In genomic region chr12:96223411-96224218, GRCh38 we compare ENCODE assay signal across 14 cellular contexts. TPM values are rescaled to one million over a fixed set of nuclear protein-coding genes. Genes with fewer than 3 reads are reported as not detected.
DNase-seq lines count a peak whose midpoint lies in the region; ATAC-seq and TF ChIP-seq lines count a peak whose summit lies in the region.
"Had no signal": no experiment of that assay in that cellular context is flagged by ENCODE, and none has a peak within 500 bp of the region (broad histone marks: within the 10 kb centered on the region; RNA-seq: fewer than 3 reads in every experiment).

No MANE protein-coding gene starts in this region.

- peaks cover 52% of the 10 kb centered on the region for H3K4me1 Mint-ChIP-seq in T-helper 17 cell
- peaks cover 32 to 37% of the 10 kb centered on the region in 2 donors for H3K4me1 Mint-ChIP-seq in stimulated activated naive B cell treated with anti-CD40 and anti-IgM and Interleukin-4, amounts not matched to agents 10 μg/mL and 1 μg/mL and 100 μg/mL, for 72 hours

- peak; percentile 37 for DNase-seq in activated CD8-positive, alpha-beta memory T cell treated with anti-CD3 and anti-CD28 coated beads, Interleukin-2, amount 50 U/mL, for 48 hours
- DNase-seq in activated CD8-positive, alpha-beta memory T cell treated with anti-CD3 and anti-CD28 coated beads, Interleukin-2, amount 50 U/mL, for 4 hours: no peak
- no peak for DNase-seq in T-helper 17 cell
- no peak for DNase-seq in esophagus squamous epithelium (lab: John Stamatoyannopoulos, UW)
- DNase-seq in stimulated activated naive B cell treated with anti-CD40 and anti-IgM and Interleukin-4, amounts not matched to agents 10 μg/mL and 1 μg/mL and 100 μg/mL, for 72 hours: peak; percentile 29
- DNase-seq in NCI-H526 treated with DMSO at 0.1 percent for 48 hours (lab: John Stamatoyannopoulos, UW): no peak
- DNase-seq in 8988T: no peak
- no peak for DNase-seq in prostate gland (ENCODE audit: low spot score)
- DNase-seq: activated naive CD4-positive, alpha-beta T cell treated with anti-CD3 and anti-CD28 coated beads, Interleukin-2, amount 10 ng/mL, durations not matched to agents 7 days and 5 days; Caco-2; KBM-7; lower lobe of right lung; NCI-H1105 had no signal

- H3K36me3 Mint-ChIP-seq in T-helper 17 cell (ENCODE audit: low read depth): peaks cover 9% of the 10 kb centered on the region
- peaks cover 22 to 51% of the 10 kb centered on the region in 2 donors for H3K36me3 Mint-ChIP-seq in stimulated activated naive B cell treated with anti-CD40 and anti-IgM and Interleukin-4, amounts not matched to agents 10 μg/mL and 1 μg/mL and 100 μg/mL, for 72 hours

- H3K27ac Mint-ChIP-seq in T-helper 17 cell: peak overlapping the region; percentile 91
- peak overlapping the region; percentile 81 for H3K27ac Mint-ChIP-seq in stimulated activated naive B cell treated with anti-CD40 and anti-IgM and Interleukin-4, amounts not matched to agents 10 μg/mL and 1 μg/mL and 100 μg/mL, for 72 hours

- H3K36me3 ChIP-seq in esophagus squamous epithelium: peaks cover 6 to 57% (median 22%) of the 10 kb centered on the region in 3 donors
- no peaks in the 10 kb centered on the region for H3K36me3 ChIP-seq in prostate gland
- H3K36me3 ChIP-seq: breast epithelium had no signal

- no peaks in the 10 kb centered on the region for H3K9me3 ChIP-seq in T-helper 17 cell (ENCODE audit: control insufficient read depth, low read length, poor library complexity, severe bottlenecking)
- no peaks in the 10 kb centered on the region for H3K9me3 ChIP-seq in esophagus squamous epithelium
- H3K9me3 ChIP-seq in prostate gland: no peaks in the 10 kb centered on the region
- H3K9me3 ChIP-seq: breast epithelium, Caco-2, lower lobe of right lung had no signal

- H3K4me3 ChIP-seq in esophagus squamous epithelium (peak overlapping the region in 1 of 4 donors; percentile 12), prostate gland (no peak overlapping the region)
- H3K4me3 ChIP-seq: breast epithelium, lower lobe of right lung had no signal

- H3K9me3 Mint-ChIP-seq in stimulated activated naive B cell treated with anti-CD40 and anti-IgM and Interleukin-4, amounts not matched to agents 10 μg/mL and 1 μg/mL and 100 μg/mL, for 72 hours: no peaks in the 10 kb centered on the region

- H3K27me3 ChIP-seq in esophagus squamous epithelium (no peaks in the 10 kb centered on the region), prostate gland (replicated peaks; ENCODE audit: insufficient read depth) (no peaks in the 10 kb centered on the region)
- H3K27me3 ChIP-seq: breast epithelium had no signal

- TF ChIP-seq POLR2A in esophagus squamous epithelium (IDR thresholded peaks at IDR 0.05) (no peak), prostate gland (IDR thresholded peaks at IDR 0.05) (no peak)

- H3K4me1 ChIP-seq in esophagus squamous epithelium (peaks cover 17 to 75% (median 47%) of the 10 kb centered on the region in 3 donors), prostate gland (replicated peaks) (no peaks in the 10 kb centered on the region)
- H3K4me1 ChIP-seq: Caco-2 had no signal

- TF ChIP-seq CTCF in esophagus squamous epithelium (IDR thresholded peaks at IDR 0.05) (no peak), prostate gland (IDR thresholded peaks at IDR 0.05) (no peak)

- peak overlapping the region; percentile 52 for H3K4me3 Mint-ChIP-seq in T-helper 17 cell
- peak overlapping the region in 1 of 2 donors; percentile 63 for H3K4me3 Mint-ChIP-seq in stimulated activated naive B cell treated with anti-CD40 and anti-IgM and Interleukin-4, amounts not matched to agents 10 μg/mL and 1 μg/mL and 100 μg/mL, for 72 hours
- H3K4me3 Mint-ChIP-seq: activated naive CD4-positive, alpha-beta T cell treated with anti-CD3 and anti-CD28 coated beads, Interleukin-2, amount 10 ng/mL, durations not matched to agents 7 days and 5 days had no signal

- WGBS in esophagus squamous epithelium, 2 donors: 56 to 71% methylated on average over 12 to 16 of the region's 16 CpGs
- WGBS in prostate gland: 78% methylated on average over 16 of the region's 16 CpGs

- no peaks in the 10 kb centered on the region for H3K27me3 Mint-ChIP-seq in T-helper 17 cell
- no peaks in the 10 kb centered on the region for H3K27me3 Mint-ChIP-seq in stimulated activated naive B cell treated with anti-CD40 and anti-IgM and Interleukin-4, amounts not matched to agents 10 μg/mL and 1 μg/mL and 100 μg/mL, for 72 hours
- H3K27me3 Mint-ChIP-seq: activated naive CD4-positive, alpha-beta T cell treated with anti-CD3 and anti-CD28 coated beads, Interleukin-2, amount 10 ng/mL, durations not matched to agents 7 days and 5 days had no signal

- H3K27ac ChIP-seq in esophagus squamous epithelium (peak overlapping the region; percentile 31 to 76 (median 58)), prostate gland (no peak overlapping the region)
- H3K27ac ChIP-seq: lower lobe of right lung had no signal

- peak; percentile 83 for ATAC-seq in T-helper 17 cell
- peak; percentile 85 to 93 for ATAC-seq in stimulated activated naive B cell treated with anti-CD40 and anti-IgM and Interleukin-4, amounts not matched to agents 10 μg/mL and 1 μg/mL and 100 μg/mL, for 72 hours (replicated peaks)
- ATAC-seq: lower lobe of right lung had no signal

- intact Hi-C loops in esophagus squamous epithelium (cut with DNase I): no loop called here
- intact Hi-C loops in prostate gland (cut with DNase I): loop anchor here (5.0 kb wide), 1 partner anchor 179 kb away; the partner anchor contains the start of gene CDK17

RNA-seq across cellular contexts. Expression of gene ELK3, which starts 29.4 kb away (rescaled TPM):
- total RNA-seq in T-helper 17 cell (10 to 100 TPM; 68.8 to 71.2 TPM), esophagus squamous epithelium (10 to 100 TPM; 24.8 to 44.0 (median 34.8) TPM), prostate gland (10 to 100 TPM in 1 of 2 donors, 1 to 10 TPM in 1; 7.0 to 20.6 TPM)

Comparison
In these comparisons a context has a peak if more than half of its experiments do, and no peak if none do; other contexts are left out.
1. DNase-seq: peak in activated CD8-positive, alpha-beta memory T cell treated with anti-CD3 and anti-CD28 coated beads, Interleukin-2, amount 50 U/mL, for 48 hours (single experiment) and stimulated activated naive B cell treated with anti-CD40 and anti-IgM and Interleukin-4, amounts not matched to agents 10 μg/mL and 1 μg/mL and 100 μg/mL, for 72 hours (single experiment); none in activated CD8-positive, alpha-beta memory T cell treated with anti-CD3 and anti-CD28 coated beads, Interleukin-2, amount 50 U/mL, for 4 hours (single experiment), T-helper 17 cell (0 of 3), esophagus squamous epithelium (single experiment), NCI-H526 treated with DMSO at 0.1 percent for 48 hours (single experiment), 8988T (single experiment) and prostate gland (single experiment).
2. H3K27ac ChIP-seq: peak in esophagus squamous epithelium (4 of 4); none in prostate gland (0 of 2).